ENCODE assay signal across 1 cellular context in the genomic region with DNA sequence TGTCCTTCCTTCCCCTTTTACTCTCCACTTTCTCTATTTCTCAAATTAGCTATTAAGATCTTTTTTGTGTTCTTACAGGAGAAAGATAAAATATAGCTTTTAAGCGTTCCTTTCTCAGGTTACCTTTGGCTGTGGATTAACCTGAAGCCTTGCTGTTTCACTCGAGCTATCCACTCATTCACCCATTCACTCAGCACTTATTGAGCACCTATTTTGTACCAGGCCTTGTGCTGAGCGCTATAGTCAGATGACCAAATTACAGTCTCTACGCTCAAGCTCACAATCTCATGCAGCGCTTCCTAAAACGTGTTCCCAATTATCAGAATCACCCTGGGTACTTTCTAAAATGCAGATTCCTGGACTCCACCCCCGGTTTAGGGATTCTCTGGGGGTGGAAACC.
TF ChIP-seq lines count a peak whose summit lies in the region.

No MANE protein-coding gene starts in this region.

TF ChIP-seq in HEK293, 187 proteins besides CTCF, POLR2A, EP300 and RAD21 (continued from another document):
- TF ChIP-seq, protein P1, sequence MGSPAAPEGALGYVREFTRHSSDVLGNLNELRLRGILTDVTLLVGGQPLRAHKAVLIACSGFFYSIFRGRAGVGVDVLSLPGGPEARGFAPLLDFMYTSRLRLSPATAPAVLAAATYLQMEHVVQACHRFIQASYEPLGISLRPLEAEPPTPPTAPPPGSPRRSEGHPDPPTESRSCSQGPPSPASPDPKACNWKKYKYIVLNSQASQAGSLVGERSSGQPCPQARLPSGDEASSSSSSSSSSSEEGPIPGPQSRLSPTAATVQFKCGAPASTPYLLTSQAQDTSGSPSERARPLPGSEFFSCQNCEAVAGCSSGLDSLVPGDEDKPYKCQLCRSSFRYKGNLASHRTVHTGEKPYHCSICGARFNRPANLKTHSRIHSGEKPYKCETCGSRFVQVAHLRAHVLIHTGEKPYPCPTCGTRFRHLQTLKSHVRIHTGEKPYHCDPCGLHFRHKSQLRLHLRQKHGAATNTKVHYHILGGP (tag by site-specific recombination; IDR thresholded peaks at IDR 0.05), result no peak
- peak; percentile 84 for TF ChIP-seq ZNF664 (tag by site-specific recombination; IDR thresholded peaks at IDR 0.05)
